Comparison of ENCODE assay signal across 1 cellular context in genomic region chr14:54136894-54137665, GRCh38.
A peak's percentile ranks its signal among the peaks of the same experiment; 100 is the strongest.
TF ChIP-seq lines count a peak whose summit lies in the region.

No MANE protein-coding gene starts in this region.

TF ChIP-seq in HepG2, 621 proteins besides CTCF, POLR2A, EP300 and RAD21 (continued from another document):
- TF ChIP-seq ZNF639 (CRISPR knock-in tag; conservative IDR thresholded peaks at IDR 0.05) (no peak), TP53 (CRISPR knock-in tag; conservative IDR thresholded peaks at IDR 0.05) (no peak), ZNF230 (CRISPR knock-in tag; IDR thresholded peaks at IDR 0.05) (0 out of 2 replicates have a peak, but pooled peaks have one; percentile 17), NFYC (CRISPR knock-in tag; IDR thresholded peaks at IDR 0.05) (peak; percentile 74), ZNF607 (CRISPR knock-in tag; IDR thresholded peaks at IDR 0.05; ENCODE audit: borderline replicate concordance) (no peak), GPN1 (CRISPR knock-in tag; IDR thresholded peaks at IDR 0.05; ENCODE audit: borderline replicate concordance) (no peak)
- TF ChIP-seq, protein P1, sequence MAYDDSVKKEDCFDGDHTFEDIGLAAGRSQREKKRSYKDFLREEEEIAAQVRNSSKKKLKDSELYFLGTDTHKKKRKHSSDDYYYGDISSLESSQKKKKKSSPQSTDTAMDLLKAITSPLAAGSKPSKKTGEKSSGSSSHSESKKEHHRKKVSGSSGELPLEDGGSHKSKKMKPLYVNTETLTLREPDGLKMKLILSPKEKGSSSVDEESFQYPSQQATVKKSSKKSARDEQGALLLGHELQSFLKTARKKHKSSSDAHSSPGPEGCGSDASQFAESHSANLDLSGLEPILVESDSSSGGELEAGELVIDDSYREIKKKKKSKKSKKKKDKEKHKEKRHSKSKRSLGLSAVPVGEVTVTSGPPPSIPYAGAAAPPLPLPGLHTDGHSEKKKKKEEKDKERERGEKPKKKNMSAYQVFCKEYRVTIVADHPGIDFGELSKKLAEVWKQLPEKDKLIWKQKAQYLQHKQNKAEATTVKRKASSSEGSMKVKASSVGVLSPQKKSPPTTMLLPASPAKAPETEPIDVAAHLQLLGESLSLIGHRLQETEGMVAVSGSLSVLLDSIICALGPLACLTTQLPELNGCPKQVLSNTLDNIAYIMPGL (CRISPR knock-in tag; IDR thresholded peaks at IDR 0.05; ENCODE audit: borderline replicate concordance in 1 of 2, low read depth in 1 of 2) = no peak
